In the genomic region with DNA sequence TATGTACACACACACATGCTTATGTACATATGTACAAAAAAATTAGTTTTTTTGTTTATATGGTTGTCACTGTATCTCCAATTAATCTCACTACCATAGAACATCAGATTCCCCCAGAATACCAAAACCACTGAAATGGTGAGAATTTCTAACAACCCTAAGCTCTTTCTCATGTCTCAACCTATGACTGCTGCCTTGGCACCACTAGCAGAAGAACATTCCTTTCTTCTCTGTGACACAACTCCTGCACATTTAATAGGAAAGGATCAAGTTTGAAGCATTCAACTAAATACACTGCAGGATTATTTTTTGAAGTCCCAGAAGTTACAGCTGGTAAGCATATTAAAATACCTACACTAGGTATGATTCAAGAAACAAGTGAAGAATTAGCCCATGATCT, we compare ENCODE assay signal across 21 cellular contexts.
"Had no signal": no experiment of that assay in that cellular context is flagged by ENCODE, and none has a peak within 500 bp of the region (broad histone marks: within the 10 kb centered on the region; RNA-seq: fewer than 3 reads in every experiment).

No MANE protein-coding gene starts in this region.

- H3K27ac ChIP-seq: HL-60, SJSA1, SK-N-MC had no signal

- H3K9me3 ChIP-seq: SJSA1 had no signal

- H3K4me3 ChIP-seq: SJSA1, SK-N-MC had no signal

- H3K27me3 ChIP-seq: SJSA1 had no signal

- H3K36me3 ChIP-seq: SJSA1 had no signal

- H3K4me1 ChIP-seq: SJSA1 had no signal

- DNase-seq: Karpas-422, KG1, MM.1S, NCI-H1092 treated with DMSO at 0.1 percent for 48 hours, NCI-H1436, NCI-H187, NCI-H2029, NCI-H2081 treated with DMSO at 0.1 percent for 48 hours, NCI-H2171, NCI-H226, NCI-H446, NCI-H510A, NCI-H524 treated with DMSO at 0.1 percent for 48 hours, NCI-H69, NCI-H774, Right ventricle myocardium superior, RPMI8226, SIG-M5 had no signal
